Comparison of ENCODE assay signal across 18 cellular contexts in the genomic region with DNA sequence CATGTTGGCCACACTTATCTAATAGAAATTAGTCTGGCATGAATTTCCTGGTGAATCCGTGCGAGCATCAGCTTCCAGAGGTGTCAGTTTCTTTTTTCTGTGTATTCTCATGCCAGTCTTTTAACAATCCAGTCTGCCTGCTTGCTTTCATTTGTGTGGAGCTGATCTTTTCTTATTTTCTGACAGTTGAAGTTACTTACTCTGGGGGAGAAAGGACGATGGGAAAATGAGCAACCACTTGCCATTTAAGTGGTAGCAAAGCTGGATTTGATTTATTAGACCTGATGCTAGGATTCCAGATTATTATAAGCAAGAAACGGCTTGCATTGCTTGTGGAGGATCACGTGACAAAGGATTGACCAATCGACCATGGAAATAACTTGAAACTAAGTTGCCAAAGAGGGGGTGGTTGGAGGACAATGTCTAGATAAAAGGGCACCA. TPM values are rescaled to one million over a fixed set of nuclear protein-coding genes. Genes with fewer than 3 reads are reported as not detected.
DNase-seq lines count a peak whose midpoint lies in the region; ATAC-seq and TF ChIP-seq lines count a peak whose summit lies in the region.
"Had no signal": no experiment of that assay in that cellular context is flagged by ENCODE, and none has a peak within 500 bp of the region (broad histone marks: within the 10 kb centered on the region; RNA-seq: fewer than 3 reads in every experiment).

No MANE protein-coding gene starts in this region.

- H3K9me3 Mint-ChIP-seq in GM23338: peaks cover 7% of the 10 kb centered on the region; the same call in 2 of the 3 replicates

- H3K4me1 ChIP-seq in GM23338 (ENCODE audit: insufficient read depth) (no peaks in the 10 kb centered on the region), psoas muscle (no peaks in the 10 kb centered on the region), right cardiac atrium (ENCODE audit: control insufficient read depth, insufficient read depth, low read length) (no peaks in the 10 kb centered on the region)
- H3K4me1 ChIP-seq: lower lobe of right lung, right atrium auricular region had no signal

- H3K9me3 ChIP-seq in psoas muscle: no peaks in the 10 kb centered on the region
- H3K9me3 ChIP-seq in right cardiac atrium (ENCODE audit: control insufficient read depth, low read length): no peaks in the 10 kb centered on the region
- H3K9me3 ChIP-seq: lower lobe of right lung, right atrium auricular region, thoracic aorta had no signal

- H2AFZ ChIP-seq in GM23338: peak overlapping the region; percentile 67; the same call in 1 of the 2 replicates

- 20 to 22% (median 21%) methylated on average over 6 of the region's 6 CpGs for WGBS in psoas muscle, 3 donors
- WGBS in right cardiac atrium: 57% methylated on average over 6 of the region's 6 CpGs

- no peaks in the 10 kb centered on the region for H3K27me3 Mint-ChIP-seq in GM23338 (ENCODE audit: insufficient read depth, low read depth, poor library complexity)

- no peak for DNase-seq in GM23338 (ENCODE audit: low spot score)
- peak; percentile 8 to 9 for DNase-seq in cardiac fibroblast (ENCODE audit: low read depth in 2 of 2)
- peak; percentile 30 for DNase-seq in iris pigment epithelial cell (ENCODE audit: low read depth)
- no peak for DNase-seq in psoas muscle
- DNase-seq in right cardiac atrium: no peak
- no peak for DNase-seq in activated CD4-positive, alpha-beta T cell treated with anti-CD3 and anti-CD28 coated beads for 1 hour
- DNase-seq: activated CD8-positive, alpha-beta memory T cell treated with anti-CD3 and anti-CD28 coated beads for 24 hours; activated effector memory CD4-positive, alpha-beta T cell treated with Interleukin-2 at 50 U/mL for 16 hours; GDM1; H7; lower lobe of right lung; NCI-H82; stimulated activated CD4-positive, alpha-beta T cell treated with anti-CD3 and anti-CD28 coated beads, Interleukin-2, amount 100 ng/mL, for 48 hours; WERI-Rb-1 had no signal

- H3K4me3 ChIP-seq in GM23338 (no peak overlapping the region), cardiac fibroblast (replicated peaks in 1 of 2; ENCODE audit: low read depth in 2 of 2, low read length in 2 of 2) (no peak overlapping the region), psoas muscle (no peak overlapping the region), right cardiac atrium (ENCODE audit: low read length) (no peak overlapping the region)
- H3K4me3 ChIP-seq: lower lobe of right lung, right atrium auricular region, thoracic aorta had no signal

- no peaks in the 10 kb centered on the region for H3K79me2 ChIP-seq in GM23338 (replicated peaks; ENCODE audit: insufficient read depth)

- no peaks in the 10 kb centered on the region for H3K27me3 ChIP-seq in GM23338 (ENCODE audit: insufficient read depth)
- no peaks in the 10 kb centered on the region for H3K27me3 ChIP-seq in psoas muscle (ENCODE audit: insufficient read depth in 3 of 3, low read length in 2 of 3)
- no peaks in the 10 kb centered on the region for H3K27me3 ChIP-seq in right cardiac atrium (ENCODE audit: control insufficient read depth, insufficient read depth)
- H3K27me3 ChIP-seq: right atrium auricular region had no signal

- intact Hi-C loops in psoas muscle (cut with DNase I) (no loop called here), right cardiac atrium (cut with DNase I) (no loop called here)

- H3F3A ChIP-seq in GM23338 (replicated peaks; ENCODE audit: low read depth): no peaks in the 10 kb centered on the region

- 0 out of 3 replicates have a peak, but pooled peaks cover 6% of the 10 kb centered on the region for H3K36me3 Mint-ChIP-seq in GM23338 (ENCODE audit: low read depth)

- ATAC-seq in GM23338 (no peak), psoas muscle (no peak), right cardiac atrium (no peak), GM21576 (IDR thresholded peaks at IDR 0.05; ENCODE audit: unreplicated experiment) (no peak)
- ATAC-seq: lower lobe of right lung had no signal

- TF ChIP-seq CTCF in GM23338 (conservative IDR thresholded peaks at IDR 0.05; ENCODE audit: low read depth in 2 of 2) (no peak), cardiac fibroblast (IDR thresholded peaks at IDR 0.05; ENCODE audit: low read depth, low read length) (no peak), psoas muscle (IDR thresholded peaks at IDR 0.05) (no peak)

- H3K27ac ChIP-seq in GM23338 (ENCODE audit: low read depth): no peak overlapping the region
- no peak overlapping the region for H3K27ac ChIP-seq in psoas muscle
- H3K27ac ChIP-seq in right cardiac atrium (ENCODE audit: low read length): no peak overlapping the region
- H3K27ac ChIP-seq: lower lobe of right lung, right atrium auricular region, thoracic aorta, WERI-Rb-1 had no signal

- H3K4me2 ChIP-seq in GM23338: no peak overlapping the region

- H3K36me3 ChIP-seq in GM23338 (ENCODE audit: insufficient read depth): no peaks in the 10 kb centered on the region
- H3K36me3 ChIP-seq in psoas muscle (ENCODE audit: insufficient read depth in 1 of 2, low read depth in 1 of 2): no peaks in the 10 kb centered on the region
- H3K36me3 ChIP-seq: lower lobe of right lung, right atrium auricular region, thoracic aorta, WERI-Rb-1 had no signal

- no peak overlapping the region for H3K4me3 Mint-ChIP-seq in GM23338
- H3K4me3 Mint-ChIP-seq: nephron had no signal

- H3K9me2 ChIP-seq in GM23338 (ENCODE audit: insufficient read depth): no peaks in the 10 kb centered on the region

- H4K20me1 ChIP-seq in GM23338 (replicated peaks; ENCODE audit: insufficient read depth): no peaks in the 10 kb centered on the region

- no peaks in the 10 kb centered on the region for H3K4me1 Mint-ChIP-seq in GM23338

- no peak overlapping the region for H3K27ac Mint-ChIP-seq in GM23338
- H3K27ac Mint-ChIP-seq: nephron had no signal

TF ChIP-seq in GM23338, 12 proteins besides CTCF, POLR2A, EP300 and RAD21:
- TF ChIP-seq JUNB (IDR thresholded peaks at IDR 0.05; ENCODE audit: unreplicated experiment) (no peak), EZH2 (IDR thresholded peaks at IDR 0.05; ENCODE audit: low read depth, unreplicated experiment) (no peak), NANOG (IDR thresholded peaks at IDR 0.05; ENCODE audit: borderline replicate concordance) (no peak), CREB1 (CRISPR knock-in tag; IDR thresholded peaks at IDR 0.05; ENCODE audit: low read depth) (no peak), EZH2phosphoT487 (IDR thresholded peaks at IDR 0.05; ENCODE audit: unreplicated experiment) (no peak)
- TF ChIP-seq, protein P1, sequence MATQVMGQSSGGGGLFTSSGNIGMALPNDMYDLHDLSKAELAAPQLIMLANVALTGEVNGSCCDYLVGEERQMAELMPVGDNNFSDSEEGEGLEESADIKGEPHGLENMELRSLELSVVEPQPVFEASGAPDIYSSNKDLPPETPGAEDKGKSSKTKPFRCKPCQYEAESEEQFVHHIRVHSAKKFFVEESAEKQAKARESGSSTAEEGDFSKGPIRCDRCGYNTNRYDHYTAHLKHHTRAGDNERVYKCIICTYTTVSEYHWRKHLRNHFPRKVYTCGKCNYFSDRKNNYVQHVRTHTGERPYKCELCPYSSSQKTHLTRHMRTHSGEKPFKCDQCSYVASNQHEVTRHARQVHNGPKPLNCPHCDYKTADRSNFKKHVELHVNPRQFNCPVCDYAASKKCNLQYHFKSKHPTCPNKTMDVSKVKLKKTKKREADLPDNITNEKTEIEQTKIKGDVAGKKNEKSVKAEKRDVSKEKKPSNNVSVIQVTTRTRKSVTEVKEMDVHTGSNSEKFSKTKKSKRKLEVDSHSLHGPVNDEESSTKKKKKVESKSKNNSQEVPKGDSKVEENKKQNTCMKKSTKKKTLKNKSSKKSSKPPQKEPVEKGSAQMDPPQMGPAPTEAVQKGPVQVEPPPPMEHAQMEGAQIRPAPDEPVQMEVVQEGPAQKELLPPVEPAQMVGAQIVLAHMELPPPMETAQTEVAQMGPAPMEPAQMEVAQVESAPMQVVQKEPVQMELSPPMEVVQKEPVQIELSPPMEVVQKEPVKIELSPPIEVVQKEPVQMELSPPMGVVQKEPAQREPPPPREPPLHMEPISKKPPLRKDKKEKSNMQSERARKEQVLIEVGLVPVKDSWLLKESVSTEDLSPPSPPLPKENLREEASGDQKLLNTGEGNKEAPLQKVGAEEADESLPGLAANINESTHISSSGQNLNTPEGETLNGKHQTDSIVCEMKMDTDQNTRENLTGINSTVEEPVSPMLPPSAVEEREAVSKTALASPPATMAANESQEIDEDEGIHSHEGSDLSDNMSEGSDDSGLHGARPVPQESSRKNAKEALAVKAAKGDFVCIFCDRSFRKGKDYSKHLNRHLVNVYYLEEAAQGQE (IDR thresholded peaks at IDR 0.05; ENCODE audit: unreplicated experiment): no peak

RNA-seq across cellular contexts. Expression of a gene that starts 24.3 kb away (rescaled TPM):
- 383 and 444 TPM in 2 replicates for total RNA-seq in GM23338 (2014; rRNA removed; shearing (Covaris generic))
- polyA plus RNA-seq in GM23338 (2016; fragmentation: Nextera tagmentation; extraction: Ambion mirVana) (59.8 and 69.4 TPM in 2 replicates), psoas muscle (10 to 100 TPM; 37.7 to 47.8 (median 46.5) TPM), right cardiac atrium (277 TPM)
- total RNA-seq in psoas muscle (100 to 1,000 TPM in 1 of 4 donors, 10 to 100 TPM in 3; 56.6 to 118 (median 77.7) TPM), right cardiac atrium (100 to 1,000 TPM; 433 to 535 (median 472) TPM)

Comparison
In these comparisons a context has a peak if more than half of its experiments do, and no peak if none do; other contexts are left out.
1. DNase-seq: peak in cardiac fibroblast (2 of 2) and iris pigment epithelial cell (single experiment); none in GM23338 (single experiment), psoas muscle (0 of 2), right cardiac atrium (0 of 3) and activated CD4-positive, alpha-beta T cell treated with anti-CD3 and anti-CD28 coated beads for 1 hour (single experiment).